21 cellular contexts compared by ENCODE assay signal in the genomic region with DNA sequence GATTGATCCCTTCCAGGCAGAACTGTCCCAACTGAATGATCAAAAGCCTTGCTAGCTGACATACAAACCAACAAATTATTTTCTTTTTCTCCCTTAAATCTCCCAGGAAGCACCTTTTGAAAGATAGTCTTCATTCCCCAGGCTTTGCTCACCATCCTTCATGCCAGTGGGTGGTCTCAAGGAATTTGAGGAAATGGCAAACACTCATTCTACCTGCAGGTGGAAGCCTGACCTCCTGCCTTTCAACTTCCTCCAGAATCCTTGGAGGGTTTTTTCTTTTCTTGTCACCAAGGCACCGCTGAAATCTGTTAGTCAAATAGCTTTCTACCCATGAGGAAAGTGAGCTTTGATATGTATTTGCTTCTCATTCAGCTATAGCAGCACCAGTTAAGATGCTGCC.
DNase-seq lines count a peak whose midpoint lies in the region; ATAC-seq and TF ChIP-seq lines count a peak whose summit lies in the region.
"Had no signal": no experiment of that assay in that cellular context is flagged by ENCODE, and none has a peak within 500 bp of the region (broad histone marks: within the 10 kb centered on the region; RNA-seq: fewer than 3 reads in every experiment).

No MANE protein-coding gene starts in this region.

- DNase-seq in 8988T: peak; percentile 15
- no peak for DNase-seq in foreskin keratinocyte
- DNase-seq in kidney glomerular epithelial cell (lab: John Stamatoyannopoulos, UW): peak; percentile 24
- DNase-seq: BE2C; Calu3; CD4-positive, alpha-beta T cell; DMS53; HCEC 1CT; KG1; NCI-H146; NCI-H2081 treated with DMSO at 0.1 percent for 48 hours; NCI-H510A treated with DMSO at 0.1 percent for 48 hours; NCI-H82; PC-9 had no signal

- peaks cover 32% of the 10 kb centered on the region for H3K4me1 ChIP-seq in HUES64 (ENCODE audit: insufficient read depth, low read length)
- H3K4me1 ChIP-seq in foreskin keratinocyte: peaks cover 27% of the 10 kb centered on the region
- H3K4me1 ChIP-seq: BE2C had no signal

- H3K36me3 ChIP-seq in HUES64 (ENCODE audit: insufficient read depth, low read length): no peaks in the 10 kb centered on the region; the same call in 1 of the 2 replicates
- H3K36me3 ChIP-seq: BE2C had no signal

- TF ChIP-seq CTCF in foreskin keratinocyte (conservative IDR thresholded peaks at IDR 0.05): peak; percentile 2

- no peaks in the 10 kb centered on the region for H3K27me3 ChIP-seq in HUES64 (ENCODE audit: insufficient read depth, low read length)
- H3K27me3 ChIP-seq in foreskin keratinocyte: no peaks in the 10 kb centered on the region
- H3K27me3 ChIP-seq: BE2C had no signal

- WGBS in HUES64: 0% methylated on average over 1 of the region's 1 CpG

- H3K4me3 ChIP-seq in HUES64 (ENCODE audit: low read length): peak overlapping the region; percentile 38
- H3K4me3 ChIP-seq: PC-9 had no signal

- peaks cover 21% of the 10 kb centered on the region for H3K9me3 ChIP-seq in HUES64 (ENCODE audit: insufficient read depth, low read depth, low read length)
- H3K9me3 ChIP-seq: BE2C had no signal

- no peak for ATAC-seq in foreskin keratinocyte
- ATAC-seq in GM21360 (IDR thresholded peaks at IDR 0.05; ENCODE audit: unreplicated experiment): no peak
- ATAC-seq in GM21737 (IDR thresholded peaks at IDR 0.05; ENCODE audit: unreplicated experiment): no peak
- ATAC-seq in GM18498 (IDR thresholded peaks at IDR 0.05; ENCODE audit: unreplicated experiment): no peak
- no peak for ATAC-seq in activated CD4-positive, CD25-positive, alpha-beta regulatory T cell treated with anti-CD3 and anti-CD28 coated beads, Interleukin-2, amount 50 U/mL, for 24 hours

- peak overlapping the region; percentile 80 for H3K27ac ChIP-seq in HUES64 (ENCODE audit: low read depth, low read length)
- H3K27ac ChIP-seq in foreskin keratinocyte: no peak overlapping the region
- H3K27ac ChIP-seq: 22Rv1, HL-60, PC-9 had no signal

- peak overlapping the region; percentile 52; the same call in 1 of the 2 replicates for H3K9ac ChIP-seq in HUES64 (ENCODE audit: low read depth, low read length)

Comparison
In these comparisons a context has a peak if more than half of its experiments do, and no peak if none do; other contexts are left out.
1. DNase-seq: peak in 8988T (single experiment) and kidney glomerular epithelial cell (single experiment); none in foreskin keratinocyte (0 of 2).